In genomic region chr2:215311625-215312394, GRCh38 we compare ENCODE assay signal across 8 cellular contexts. TPM values are rescaled to one million over a fixed set of nuclear protein-coding genes. Genes with fewer than 3 reads are reported as not detected.
DNase-seq lines count a peak whose midpoint lies in the region; ATAC-seq and TF ChIP-seq lines count a peak whose summit lies in the region.

ATIC (plus strand) TSS chr2:215312059; CDS start chr2:215312143, 84 bp downstream.

- H3K27me3 ChIP-seq in A673 (replicated peaks; ENCODE audit: insufficient read depth, low read depth, low read length, poor library complexity) (no peaks in the 10 kb centered on the region), breast epithelium (no peaks in the 10 kb centered on the region)

- no peaks in the 10 kb centered on the region for H3K9me3 ChIP-seq in A673 (ENCODE audit: low read depth, low read length, poor library complexity, severe bottlenecking)
- H3K9me3 ChIP-seq in breast epithelium, result no peaks in the 10 kb centered on the region
- H3K9me3 ChIP-seq in iPS-18c (ENCODE audit: control insufficient read depth, insufficient read depth, low read length), result no peaks in the 10 kb centered on the region

- CTCF ChIA-PET in A673 (lab: Charles Lee), result interaction anchor here (0.7 kb wide), 1 partner anchor 168 kb away, joined by 5 read pairs; no protein-coding TSS in a partner anchor

- H3K4me3 ChIP-seq in A673 (ENCODE audit: low read depth, low read length, poor library complexity, severe bottlenecking) (peak within 1 kb of the TSS; percentile 67), breast epithelium (peak within 1 kb of the TSS; percentile 61 to 77 (median 67)), iPS-18c (ENCODE audit: insufficient read depth, low read depth, low read length) (peak within 1 kb of the TSS; percentile 65), skin epidermis (peak within 1 kb of the TSS; percentile 51 to 84 (median 71))

- TF ChIP-seq CTCF in A673 (conservative IDR thresholded peaks at IDR 0.05; ENCODE audit: low read depth, low read length) (no peak), VCaP (conservative IDR thresholded peaks at IDR 0.05) (no peak), breast epithelium (IDR thresholded peaks at IDR 0.05) (no peak)

- peaks cover 26% of the 10 kb centered on the region for H3K36me3 ChIP-seq in A673 (ENCODE audit: insufficient read depth, low read length, poor library complexity, severe bottlenecking)
- H3K36me3 ChIP-seq in breast epithelium, result no peaks in the 10 kb centered on the region

- no TSS peak for BruUV-seq in A673 (replicated peaks; lab: Mats Ljungman, UMichigan)

- DNase-seq in A673 (ENCODE audit: low spot score), result peak; percentile 97
- DNase-seq in NCI-H2196 (lab: John Stamatoyannopoulos, UW; ENCODE audit: unreplicated experiment), result peak; percentile 96
- peak; percentile 86 to 93 for DNase-seq in breast epithelium (ENCODE audit: low spot score in 2 of 2)

- POLR2A ChIA-PET in A673 (lab: Charles Lee; ENCODE audit: low non-redundant PET), result interaction anchor here (0.7 kb wide), 1 partner anchor 533 kb away, joined by 10 read pairs; no protein-coding TSS in a partner anchor

- ATAC-seq in GM18868 (IDR thresholded peaks at IDR 0.05; ENCODE audit: unreplicated experiment) (peak; percentile 99), HG03108 (IDR thresholded peaks at IDR 0.05; ENCODE audit: unreplicated experiment) (peak; percentile 99)

- intact Hi-C loops in A673 (cut with micrococcal nuclease; ENCODE audit: unreplicated experiment), result no loop called here
- intact Hi-C loops in breast epithelium (cut with DNase I; ENCODE audit: low total_unique reads), result no loop called here

- no peak for TF ChIP-seq POLR2A in breast epithelium (IDR thresholded peaks at IDR 0.05)

- H3K4me1 ChIP-seq in A673 (ENCODE audit: insufficient read depth, low read length, poor library complexity, severe bottlenecking), result peaks cover 15% of the 10 kb centered on the region
- no peaks in the 10 kb centered on the region for H3K4me1 ChIP-seq in breast epithelium

- peak within 1 kb of the TSS; percentile 78 for H3K27ac ChIP-seq in A673 (ENCODE audit: low read depth, low read length, poor library complexity, severe bottlenecking)
- peak within 1 kb of the TSS; percentile 85 for H3K27ac ChIP-seq in VCaP
- H3K27ac ChIP-seq in breast epithelium, result peak within 1 kb of the TSS; percentile 80 to 85
- peak within 1 kb of the TSS; percentile 62 to 92 (median 80) for H3K27ac ChIP-seq in skin epidermis

RNA-seq across cellular contexts. Expression of gene ATIC, which starts in this region (rescaled TPM):
- total RNA-seq in A673 (2021), result 328 and 333 TPM in 2 replicates
- total RNA-seq in breast epithelium, result 10 to 100 TPM; 32.2 to 54.1 (median 33.0) TPM

Comparison
In these comparisons a context has a peak if more than half of its experiments do, and no peak if none do; other contexts are left out.
1. Peak in every context shown above with its lines: DNase-seq, ATAC-seq, H3K4me3 ChIP-seq and H3K27ac ChIP-seq.